Comparison of ENCODE assay signal across 18 cellular contexts in the genomic region with DNA sequence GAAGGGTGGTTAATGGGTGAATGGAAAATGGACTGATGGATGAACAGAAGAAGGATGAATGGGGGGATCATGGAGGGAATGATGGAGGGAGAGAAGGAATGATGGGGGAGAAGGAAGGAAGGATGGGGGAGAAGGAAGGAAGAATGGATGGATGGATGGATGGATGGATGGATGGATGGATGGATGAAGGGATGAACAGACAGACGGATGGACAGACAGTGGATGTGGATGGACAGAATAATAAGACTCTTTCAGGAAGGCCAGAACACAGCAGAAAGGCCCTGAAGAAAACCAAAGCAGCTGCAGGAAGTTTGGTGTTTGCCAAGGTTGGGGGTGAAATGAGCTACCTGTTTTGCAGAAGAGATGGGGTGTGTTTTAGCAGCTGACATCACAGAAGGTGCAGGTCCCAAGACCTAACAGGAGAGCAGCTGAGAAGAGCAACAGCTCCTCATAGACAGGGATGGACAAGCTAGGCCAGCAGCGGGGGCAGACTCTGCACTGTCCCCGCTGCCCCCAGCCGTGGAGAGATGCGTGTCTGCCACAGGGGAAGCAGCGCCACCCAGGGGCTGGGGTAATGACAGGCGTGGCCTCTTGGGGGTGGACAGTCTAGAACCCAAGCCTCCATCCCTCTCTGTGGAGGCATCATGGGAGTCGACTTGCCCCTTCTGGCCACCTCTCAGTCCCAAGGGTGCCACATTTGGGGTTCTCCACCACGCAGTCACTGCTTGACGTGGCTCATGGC. TPM values are rescaled to one million over a fixed set of nuclear protein-coding genes. Genes with fewer than 3 reads are reported as not detected.
DNase-seq lines count a peak whose midpoint lies in the region; ATAC-seq, FAIRE-seq and TF ChIP-seq lines count a peak whose summit lies in the region.
"Had no signal": no experiment of that assay in that cellular context is flagged by ENCODE, and none has a peak within 500 bp of the region (broad histone marks: within the 10 kb centered on the region; RNA-seq: fewer than 3 reads in every experiment).

No MANE protein-coding gene starts in this region.

- no peak overlapping the region for H3K9ac ChIP-seq in mesendoderm (ENCODE audit: low read length)
- H3K9ac ChIP-seq: BLaER1 treated with 17β-estradiol and CSF1 and Interleukin-3, amounts not matched to agents 10 nM and 100 nM had no signal

- CTCF ChIA-PET in A549 (lab: Yijun Ruan, JAX): interaction anchor here (1.5 to 3.7 kb wide), 3 partner anchors 10 to 90 kb away, joined by 3 to 10 read pairs (median 4); no protein-coding TSS in a partner anchor

- no peak overlapping the region for H2BK5ac ChIP-seq in mesendoderm (ENCODE audit: low read length)

- H3K27ac ChIP-seq in A549 (peak overlapping the region; percentile 16 to 87; a peak in 4 of 6 replicates), mesendoderm (ENCODE audit: low read depth, low read length) (no peak overlapping the region)
- H3K27ac ChIP-seq: BLaER1 treated with 17β-estradiol and CSF1 and Interleukin-3, amounts not matched to agents 10 nM and 100 nM; prostate gland; SJCRH30; VCaP had no signal

- H2AK5ac ChIP-seq in mesendoderm (ENCODE audit: low read length): no peak overlapping the region

- ATAC-seq in A549: no peak

- peaks cover 45% of the 10 kb centered on the region for H3K4me1 Mint-ChIP-seq in activated naive CD8-positive, alpha-beta T cell treated with anti-CD3 and anti-CD28 coated beads for 36 hours

- no peak overlapping the region for H3K4me3 Mint-ChIP-seq in activated naive CD8-positive, alpha-beta T cell treated with anti-CD3 and anti-CD28 coated beads for 36 hours

- TF ChIP-seq CTCF in A549 (IDR thresholded peaks at IDR 0.05): no peak
- peak; percentile 22 for TF ChIP-seq CTCF in GM12873 (IDR thresholded peaks at IDR 0.05; ENCODE audit: insufficient read depth, low read depth, low read length, missing control alignments)

- H3K27me3 ChIP-seq in mesendoderm (ENCODE audit: insufficient read depth, low read length, poor library complexity): no peaks in the 10 kb centered on the region
- H3K27me3 ChIP-seq: BLaER1 treated with 17β-estradiol and CSF1 and Interleukin-3, amounts not matched to agents 10 nM and 100 nM had no signal

- H3K4me1 ChIP-seq in A549 (peaks cover 42% of the 10 kb centered on the region), mesendoderm (ENCODE audit: control insufficient read depth, low read depth, low read length) (peaks cover 3% of the 10 kb centered on the region)
- H3K4me1 ChIP-seq: SJCRH30 had no signal

- H2BK120ac ChIP-seq in mesendoderm (ENCODE audit: low read depth, low read length): no peak overlapping the region

- no peaks in the 10 kb centered on the region for H3K36me3 Mint-ChIP-seq in activated naive CD8-positive, alpha-beta T cell treated with anti-CD3 and anti-CD28 coated beads for 36 hours
- H3K36me3 Mint-ChIP-seq: IgD-negative memory B cell had no signal

- H3K27me3 Mint-ChIP-seq in activated naive CD8-positive, alpha-beta T cell treated with anti-CD3 and anti-CD28 coated beads for 36 hours: no peaks in the 10 kb centered on the region

- no peak for TF ChIP-seq POLR2A in A549 (IDR thresholded peaks at IDR 0.05; ENCODE audit: low read length)

- no peaks in the 10 kb centered on the region for H3K79me2 ChIP-seq in mesendoderm (ENCODE audit: control insufficient read depth, insufficient read depth, low read length)

- no peaks in the 10 kb centered on the region for H3K36me3 ChIP-seq in mesendoderm (ENCODE audit: control insufficient read depth, insufficient read depth, low read length)
- H3K36me3 ChIP-seq: BLaER1 treated with 17β-estradiol and CSF1 and Interleukin-3, amounts not matched to agents 10 nM and 100 nM; prostate gland; SJCRH30 had no signal

- DNase-seq in A549 (ENCODE audit: low read depth in 1 of 2, low spot score in 1 of 2) (no peak), mesendoderm (no peak), NOMO-1 (lab: John Stamatoyannopoulos, UW; ENCODE audit: unreplicated experiment in 2 of 2) (no peak), NCI-H1930 (lab: John Stamatoyannopoulos, UW) (no peak), hepatic stellate cell (ENCODE audit: low spot score) (no peak)
- DNase-seq in activated naive CD8-positive, alpha-beta T cell treated with anti-CD3 and anti-CD28 coated beads for 36 hours: no peak
- DNase-seq in stimulated activated CD4-positive, alpha-beta T cell treated with anti-CD3 and anti-CD28 coated beads, Interleukin-4, amount 100 ng/mL, for 1 hour: no peak
- DNase-seq: activated effector memory CD4-positive, alpha-beta T cell treated with anti-CD3 and anti-CD28 coated beads, Interleukin-2, amount 50 U/mL, for 16 hours; GF-D8; NCI-H146; NCI-H774; SJCRH30; stimulated activated CD4-positive, alpha-beta T cell treated with anti-CD3 and anti-CD28 coated beads, Interleukin-2, amount 100 ng/mL, for 24 hours had no signal

- FAIRE-seq in A549 (lab: Jason Lieb, UNC): no peak

- peak overlapping the region; percentile 15 for H3K56ac ChIP-seq in mesendoderm (ENCODE audit: low read length)

- H3K79me1 ChIP-seq in mesendoderm (ENCODE audit: low read length): no peaks in the 10 kb centered on the region

- no peak overlapping the region for H3K4me3 ChIP-seq in A549
- H3K4me3 ChIP-seq in mesendoderm (ENCODE audit: low read length): no peak overlapping the region
- H3K4me3 ChIP-seq: BLaER1 treated with 17β-estradiol and CSF1 and Interleukin-3, amounts not matched to agents 10 nM and 100 nM; prostate gland; SJCRH30 had no signal

- no peaks in the 10 kb centered on the region for H3K9me3 ChIP-seq in A549
- H3K9me3 ChIP-seq: prostate gland, SJCRH30 had no signal

- H3K18ac ChIP-seq in mesendoderm (ENCODE audit: low read length): no peak overlapping the region

- H3K4ac ChIP-seq in mesendoderm (ENCODE audit: low read depth, low read length): no peak overlapping the region

- H2BK15ac ChIP-seq in mesendoderm (replicated peaks; ENCODE audit: low read depth): no peak overlapping the region

- peak overlapping the region; percentile 34 for H3K27ac Mint-ChIP-seq in activated naive CD8-positive, alpha-beta T cell treated with anti-CD3 and anti-CD28 coated beads for 36 hours

- H3K9me3 Mint-ChIP-seq in activated naive CD8-positive, alpha-beta T cell treated with anti-CD3 and anti-CD28 coated beads for 36 hours: no peaks in the 10 kb centered on the region
- H3K9me3 Mint-ChIP-seq: IgD-negative memory B cell had no signal

- POLR2A ChIA-PET in A549 (lab: Yijun Ruan, JAX): no interaction called here

- H3K4me2 ChIP-seq in A549 (no peak overlapping the region; the same call in 2 of the 3 replicates), mesendoderm (ENCODE audit: low read length) (no peak overlapping the region)
- H3K4me2 ChIP-seq: BLaER1 treated with 17β-estradiol and CSF1 and Interleukin-3, amounts not matched to agents 10 nM and 100 nM had no signal

- no peak overlapping the region for H4K5ac ChIP-seq in mesendoderm (ENCODE audit: low read length)

- TF ChIP-seq RAD21 in A549 (conservative IDR thresholded peaks at IDR 0.05 in 1 of 2, IDR thresholded peaks at IDR 0.05 in 1 of 2): no peak

- 93% methylated on average over 10 of the region's 10 CpGs for WGBS in A549 (ENCODE audit: missing lambda C conversion rate)
- WGBS in mesendoderm (ENCODE audit: extremely low coverage, insufficient coverage, low lambda C conversion rate): no CpG with 5 or more reads among the region's 10 CpGs

- no peak overlapping the region for H3K23ac ChIP-seq in mesendoderm (ENCODE audit: low read length)

- no peak for TF ChIP-seq EP300 in A549 (IDR thresholded peaks at IDR 0.05)

- no peak overlapping the region for H4K8ac ChIP-seq in mesendoderm (ENCODE audit: low read depth, low read length)

TF ChIP-seq in A549, 52 proteins besides CTCF, POLR2A, EP300 and RAD21 (continues in another document):
- TF ChIP-seq, protein P1, sequence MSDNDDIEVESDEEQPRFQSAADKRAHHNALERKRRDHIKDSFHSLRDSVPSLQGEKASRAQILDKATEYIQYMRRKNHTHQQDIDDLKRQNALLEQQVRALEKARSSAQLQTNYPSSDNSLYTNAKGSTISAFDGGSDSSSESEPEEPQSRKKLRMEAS (IDR thresholded peaks at IDR 0.05): no peak
- TF ChIP-seq MYC (IDR thresholded peaks at IDR 0.05; ENCODE audit: borderline replicate concordance, low read length): no peak

RNA-seq across cellular contexts. Expression of gene C1QTNF6, which starts 17.9 kb away (rescaled TPM):
- polyA plus RNA-seq in A549 (2011; rRNA removed): 18.6 and 24.7 TPM in 2 replicates
- polyA plus RNA-seq in A549 (2012; cell fraction: cytosol; rRNA removed): 14.8 and 26.9 TPM in 2 replicates
- polyA plus RNA-seq in A549 (2012; cell fraction: nucleus; rRNA removed): 33.8 and 39.1 TPM in 2 replicates
- polyA plus RNA-seq in A549 (2017; fragmentation: RNase III; extraction: RNeasy Plus Mini Kit Qiagen cat#74134 plus additional on column Dnase treatment): 17.6 to 26.7 TPM (median 24.5 TPM) in 3 replicates
- 11.1 and 12.9 TPM in 2 replicates for polyA minus RNA-seq in A549 (2011; rRNA and poly(A)+ RNA removed)
- 1 to 10 TPM; 2.7 to 3.2 TPM for total RNA-seq in activated naive CD8-positive, alpha-beta T cell treated with anti-CD3 and anti-CD28 coated beads for 36 hours
- polyA plus RNA-seq in mesendoderm (2013, experiment 1 of 2): 1.8 TPM
- 2.5 TPM for polyA plus RNA-seq in mesendoderm (2013, experiment 2 of 2)

RNA-seq across cellular contexts. Expression of gene IL2RB, which starts 20.4 kb away (rescaled TPM):
- 0.05 and 0.14 TPM in 2 replicates for polyA plus RNA-seq in A549 (2011; rRNA removed)
- 0.05 and 0.09 TPM in 2 replicates for polyA plus RNA-seq in A549 (2012; cell fraction: cytosol; rRNA removed)
- polyA plus RNA-seq in A549 (2012; cell fraction: nucleus; rRNA removed): 0.09 and 0.12 TPM in 2 replicates
- 0.04 to 0.17 TPM (median 0.05 TPM) in 3 replicates for polyA plus RNA-seq in A549 (2017; fragmentation: RNase III; extraction: RNeasy Plus Mini Kit Qiagen cat#74134 plus additional on column Dnase treatment)
- not detected in 2 replicates for polyA minus RNA-seq in A549 (2011; rRNA and poly(A)+ RNA removed)
- total RNA-seq in activated naive CD8-positive, alpha-beta T cell treated with anti-CD3 and anti-CD28 coated beads for 36 hours: 100 to 1,000 TPM; 148 to 149 TPM
- polyA plus RNA-seq in mesendoderm (2013, experiment 1 of 2): 1.2 TPM
- 1.2 TPM for polyA plus RNA-seq in mesendoderm (2013, experiment 2 of 2)

RNA-seq across cellular contexts. Expression of gene SSTR3, which starts 42.2 kb away (rescaled TPM):
- polyA plus RNA-seq in A549 (2011; rRNA removed) (not detected in 2 replicates), A549 (2017; fragmentation: RNase III; extraction: RNeasy Plus Mini Kit Qiagen cat#74134 plus additional on column Dnase treatment) (not detected in 3 replicates)
- polyA plus RNA-seq in A549 (2012; cell fraction: cytosol; rRNA removed): not detected in 2 replicates
- 0.07 TPM in 1 of 2 replicates, not detected in the other for polyA plus RNA-seq in A549 (2012; cell fraction: nucleus; rRNA removed)
- polyA minus RNA-seq in A549 (2011; rRNA and poly(A)+ RNA removed): not detected in 2 replicates
- 1 to 10 TPM; 7.1 to 7.4 TPM for total RNA-seq in activated naive CD8-positive, alpha-beta T cell treated with anti-CD3 and anti-CD28 coated beads for 36 hours
- 0.03 TPM for polyA plus RNA-seq in mesendoderm (2013, experiment 1 of 2)
- 0.01 TPM for polyA plus RNA-seq in mesendoderm (2013, experiment 2 of 2)
- total RNA-seq: SJCRH30 had no signal
